30 cellular contexts compared by ENCODE assay signal in genomic region chr7:158498443-158499108, GRCh38.
"Had no signal": no experiment of that assay in that cellular context is flagged by ENCODE, and none has a peak within 500 bp of the region (broad histone marks: within the 10 kb centered on the region; RNA-seq: fewer than 3 reads in every experiment).

No MANE protein-coding gene starts in this region.

- H3K9ac ChIP-seq: neural progenitor cell, parathyroid adenoma had no signal

- DNase-seq: activated CD4-positive, alpha-beta memory T cell treated with anti-CD3 and anti-CD28 coated beads, Interleukin-2, amount 10 ng/mL, durations not matched to agents 7 days and 5 days; activated CD4-positive, alpha-beta T cell treated with anti-CD3 and anti-CD28 coated beads for 48 hours; activated CD8-positive, alpha-beta memory T cell treated with anti-CD3 and anti-CD28 coated beads, Interleukin-2, amount 50 U/mL, for 48 hours; activated gamma-delta T cell; activated naive CD4-positive, alpha-beta T cell treated with anti-CD3 and anti-CD28 coated beads, Interleukin-2, amount 10 ng/mL, durations not matched to agents 7 days and 5 days; activated naive CD8-positive, alpha-beta T cell treated with anti-CD3 and anti-CD28 coated beads, Interleukin-2, amount 50 U/mL, for 24 hours; activated T-cell treated with anti-CD3 and anti-CD28 coated beads, Interleukin-2, amount 50 U/mL, for 24 hours; amygdala; central memory CD4-positive, alpha-beta T cell; endodermal cell; foreskin fibroblast; heart right ventricle; kidney glomerular epithelial cell; left lung; lower lobe of right lung; mesenchymal stem cell; natural killer cell; occipital lobe; stimulated activated CD4-positive, alpha-beta T cell treated with anti-CD3 and anti-CD28 coated beads, Interleukin-2, amount 100 ng/mL, for 48 hours; stimulated activated naive CD4-positive, alpha-beta T cell treated with Interleukin-2 at 50 U/mL for 16 hours; T-helper 9 cell had no signal

- H3K27ac ChIP-seq: breast epithelium, heart right ventricle, left lung, lower lobe of right lung, neural progenitor cell, parathyroid adenoma, right atrium auricular region, tibial nerve, VCaP had no signal

- H3K4me1 ChIP-seq: breast epithelium, heart right ventricle, left lung, lower lobe of right lung, right atrium auricular region had no signal

- ATAC-seq: activated CD4-positive, CD25-positive, alpha-beta regulatory T cell treated with anti-CD3 and anti-CD28 coated beads, Interleukin-2, amount 50 U/mL, for 24 hours; activated naive CD8-positive, alpha-beta T cell treated with anti-CD3 and anti-CD28 coated beads, Interleukin-2, amount 50 U/mL, for 24 hours; esophagus mucosa; heart right ventricle; left lung; lower lobe of right lung; natural killer cell had no signal

- H2AFZ ChIP-seq: neural progenitor cell, parathyroid adenoma had no signal

- H3K4me3 ChIP-seq: breast epithelium, heart right ventricle, left lung, lower lobe of right lung, neural progenitor cell, right atrium auricular region, tibial nerve had no signal

- H3K9me3 ChIP-seq: breast epithelium, heart right ventricle, left lung, lower lobe of right lung, right atrium auricular region had no signal

- H3K79me2 ChIP-seq: parathyroid adenoma had no signal

- H3K27me3 ChIP-seq: neural progenitor cell, right atrium auricular region had no signal

- FAIRE-seq: TTC549 had no signal

- H3K36me3 ChIP-seq: breast epithelium, heart right ventricle, left lung, lower lobe of right lung, neural progenitor cell, right atrium auricular region, tibial nerve had no signal

- H3K4me2 ChIP-seq: neural progenitor cell had no signal
